Comparison of ENCODE assay signal across 8 cellular contexts in genomic region chr12:47744005-47744651, GRCh38. TPM values are rescaled to one million over a fixed set of nuclear protein-coding genes. Genes with fewer than 3 reads are reported as not detected.
A peak's percentile ranks its signal among the peaks of the same experiment; 100 is the strongest.
DNase-seq lines count a peak whose midpoint lies in the region; ATAC-seq, FAIRE-seq and TF ChIP-seq lines count a peak whose summit lies in the region.

No MANE protein-coding gene starts in this region.

- peak; percentile 65 for TF ChIP-seq CTCF in A549 (IDR thresholded peaks at IDR 0.05)
- TF ChIP-seq CTCF in brain (conservative IDR thresholded peaks at IDR 0.05): peak; percentile 44 to 59

- no peak overlapping the region for H3K4me2 ChIP-seq in A549
- no peak overlapping the region for H3K4me2 ChIP-seq in GM23248 (ENCODE audit: unreplicated experiment)

- no peaks in the 10 kb centered on the region for H3F3A ChIP-seq in GM23248 (ENCODE audit: insufficient read depth)

- CTCF ChIA-PET in A549 (lab: Yijun Ruan, JAX): interaction anchor here (0.6 to 43.9 kb wide), 18 partner anchors 9 to 290 kb away, joined by 3 to 1399 read pairs (median 5); partner anchors contain the start of genes ENDOU, RAPGEF3, SLC48A1 and TMEM106C

- peak; percentile 58 to 61 for TF ChIP-seq RAD21 in A549 (conservative IDR thresholded peaks at IDR 0.05 in 1 of 2, IDR thresholded peaks at IDR 0.05 in 1 of 2)

- in situ Hi-C loops in GM23248 (cut with MboI): no loop called here

- H3K9me2 ChIP-seq in GM23248 (ENCODE audit: insufficient read depth): no peaks in the 10 kb centered on the region

- H3K9me3 ChIP-seq in A549 (no peaks in the 10 kb centered on the region), GM23248 (ENCODE audit: low read depth) (no peaks in the 10 kb centered on the region)

- peak in 1 of 2 experiments; percentile 39; a peak in 3 of 6 replicates for ATAC-seq in A549

- DNase-seq in A549 (ENCODE audit: low read depth in 1 of 2, low spot score in 1 of 2) (peak; percentile 37 to 39), HPDE6-E6E7 (ENCODE audit: extremely low spot score) (peak; percentile 87), T follicular helper cell (ENCODE audit: low read depth) (peak; percentile 47), mucosa of gallbladder (ENCODE audit: low spot score) (peak; percentile 71), GM23248 (no peak), NCI-H1694 (lab: John Stamatoyannopoulos, UW) (no peak)
- no peak for DNase-seq in NK-92 treated with Interleukin-12 subunit alpha and Interleukin-12 subunit beta, amount 100 ng/mL, for 24 hours (lab: John Stamatoyannopoulos, UW)

- H3K27ac Mint-ChIP-seq in brain: peak overlapping the region in 3 of 5 experiments; percentile 42 to 85 (median 54)

- no peak overlapping the region for H3K4me3 Mint-ChIP-seq in brain

- peaks cover 8% of the 10 kb centered on the region for H3K4me1 ChIP-seq in A549
- no peaks in the 10 kb centered on the region for H3K4me1 ChIP-seq in GM23248 (ENCODE audit: insufficient read depth)

- H3K27me3 Mint-ChIP-seq in brain: peaks cover 6% of the 10 kb centered on the region

- no peak overlapping the region for H3K9ac ChIP-seq in GM23248

- no peaks in the 10 kb centered on the region for H3K27me3 ChIP-seq in GM23248 (replicated peaks; ENCODE audit: insufficient read depth)

- H3K4me3 ChIP-seq in A549 (no peak overlapping the region), GM23248 (no peak overlapping the region)

- TF ChIP-seq POLR2A in A549 (IDR thresholded peaks at IDR 0.05; ENCODE audit: low read length): no peak

- no peaks in the 10 kb centered on the region for H4K20me1 ChIP-seq in GM23248 (ENCODE audit: insufficient read depth)

- no peaks in the 10 kb centered on the region for H3K79me2 ChIP-seq in GM23248 (ENCODE audit: insufficient read depth)

- POLR2A ChIA-PET in A549 (lab: Yijun Ruan, JAX): no interaction called here

- WGBS in A549 (ENCODE audit: missing lambda C conversion rate): 15% methylated on average over 10 of the region's 10 CpGs
- WGBS in GM23248 (ENCODE audit: low coverage in 1 of 2, low lambda C conversion rate in 2 of 2, missing lambda C conversion rate in 2 of 2), 2 experiments: 48 to 54% methylated on average over 9 to 10 of the region's 10 CpGs

- no peak for TF ChIP-seq EP300 in A549 (IDR thresholded peaks at IDR 0.05)

- no peaks in the 10 kb centered on the region for H3K36me3 Mint-ChIP-seq in brain

- H3K4me1 Mint-ChIP-seq in brain: peaks cover 59% of the 10 kb centered on the region

- no peak overlapping the region for H3K27ac ChIP-seq in A549
- no peak overlapping the region for H3K27ac ChIP-seq in GM23248

- no peaks in the 10 kb centered on the region for H3K9me3 Mint-ChIP-seq in brain

- no peaks in the 10 kb centered on the region for H3K36me3 ChIP-seq in GM23248 (ENCODE audit: low read depth)

- H2AFZ ChIP-seq in GM23248: no peak overlapping the region

- FAIRE-seq in A549 (lab: Jason Lieb, UNC): no peak

TF ChIP-seq in A549, 52 proteins besides CTCF, POLR2A, EP300 and RAD21:
- TF ChIP-seq EHF (CRISPR knock-in tag; IDR thresholded peaks at IDR 0.05) (no peak), ZFP36 (IDR thresholded peaks at IDR 0.05; ENCODE audit: borderline replicate concordance, partially characterized antibody) (peak; percentile 52), SMC3 (IDR thresholded peaks at IDR 0.05) (peak; percentile 76)

RNA-seq across cellular contexts. Expression of gene RAPGEF3, which starts 14.6 kb away (rescaled TPM):
- 0.70 and 0.75 TPM in 2 replicates for polyA plus RNA-seq in A549 (2011; rRNA removed)
- 0.69 and 0.70 TPM in 2 replicates for polyA plus RNA-seq in A549 (2012; cell fraction: cytosol; rRNA removed)
- polyA plus RNA-seq in A549 (2012; cell fraction: nucleus; rRNA removed): 2.3 and 2.9 TPM in 2 replicates
- polyA plus RNA-seq in A549 (2017; fragmentation: RNase III; extraction: RNeasy Plus Mini Kit Qiagen cat#74134 plus additional on column Dnase treatment): 0.69 to 0.89 TPM (median 0.88 TPM) in 3 replicates
- 1.8 and 2.2 TPM in 2 replicates for polyA minus RNA-seq in A549 (2011; rRNA and poly(A)+ RNA removed)
- polyA plus RNA-seq in brain (ENCODE audit: insufficient read depth, low read depth, low replicate concordance): 10.3 TPM
- 54.8 TPM for total RNA-seq in mucosa of gallbladder
- total RNA-seq in GM23248 (2014; rRNA removed; shearing (Covaris generic)): 1.3 and 3.7 TPM in 2 replicates
- 1.1 and 1.4 TPM in 2 replicates for polyA plus RNA-seq in GM23248 (2016; fragmentation: Nextera tagmentation; extraction: Ambion mirVana)

RNA-seq across cellular contexts. Expression of gene ENDOU, which starts 18.8 kb away (rescaled TPM):
- polyA plus RNA-seq in A549 (2011; rRNA removed): not detected in 2 replicates
- not detected in 2 replicates for polyA plus RNA-seq in A549 (2012; cell fraction: cytosol; rRNA removed)
- polyA plus RNA-seq in A549 (2012; cell fraction: nucleus; rRNA removed): 0.04 TPM in 1 of 2 replicates, not detected in the other
- polyA plus RNA-seq in A549 (2017; fragmentation: RNase III; extraction: RNeasy Plus Mini Kit Qiagen cat#74134 plus additional on column Dnase treatment): not detected in 3 replicates
- polyA minus RNA-seq in A549 (2011; rRNA and poly(A)+ RNA removed): not detected in 2 replicates
- 0.80 TPM for polyA plus RNA-seq in brain (ENCODE audit: insufficient read depth, low read depth, low replicate concordance)
- not detected for total RNA-seq in mucosa of gallbladder
- total RNA-seq in GM23248 (2014; rRNA removed; shearing (Covaris generic)): 0.22 TPM in 1 of 2 replicates, not detected in the other
- polyA plus RNA-seq in GM23248 (2016; fragmentation: Nextera tagmentation; extraction: Ambion mirVana): 0.10 TPM in 1 of 2 replicates, not detected in the other

RNA-seq across cellular contexts. Expression of gene SLC48A1, which starts 28.9 kb away (rescaled TPM):
- polyA plus RNA-seq in A549 (2011; rRNA removed) (25.1 and 27.3 TPM in 2 replicates), A549 (2017; fragmentation: RNase III; extraction: RNeasy Plus Mini Kit Qiagen cat#74134 plus additional on column Dnase treatment) (32.6 to 35.2 TPM (median 33.3 TPM) in 3 replicates), brain (ENCODE audit: insufficient read depth, low read depth, low replicate concordance) (77.4 TPM), GM23248 (2016; fragmentation: Nextera tagmentation; extraction: Ambion mirVana) (19.1 and 21.8 TPM in 2 replicates)
- 27.5 and 39.0 TPM in 2 replicates for polyA plus RNA-seq in A549 (2012; cell fraction: cytosol; rRNA removed)
- 43.0 and 43.8 TPM in 2 replicates for polyA plus RNA-seq in A549 (2012; cell fraction: nucleus; rRNA removed)
- 37.7 and 42.9 TPM in 2 replicates for polyA minus RNA-seq in A549 (2011; rRNA and poly(A)+ RNA removed)
- 73.1 TPM for total RNA-seq in mucosa of gallbladder
- total RNA-seq in GM23248 (2014; rRNA removed; shearing (Covaris generic)): 16.4 and 20.9 TPM in 2 replicates

RNA-seq across cellular contexts. Expression of gene RPAP3, which starts 38.3 kb away (rescaled TPM):
- polyA plus RNA-seq in A549 (2011; rRNA removed): 51.9 and 74.6 TPM in 2 replicates
- polyA plus RNA-seq in A549 (2012; cell fraction: cytosol; rRNA removed): 12.1 and 13.0 TPM in 2 replicates
- 4.1 and 5.9 TPM in 2 replicates for polyA plus RNA-seq in A549 (2012; cell fraction: nucleus; rRNA removed)
- polyA plus RNA-seq in A549 (2017; fragmentation: RNase III; extraction: RNeasy Plus Mini Kit Qiagen cat#74134 plus additional on column Dnase treatment): 49.1 to 51.6 TPM (median 49.5 TPM) in 3 replicates
- 8.4 and 11.0 TPM in 2 replicates for polyA minus RNA-seq in A549 (2011; rRNA and poly(A)+ RNA removed)
- polyA plus RNA-seq in brain (ENCODE audit: insufficient read depth, low read depth, low replicate concordance): 6.2 TPM
- 20.2 TPM for total RNA-seq in mucosa of gallbladder
- 16.2 and 18.6 TPM in 2 replicates for total RNA-seq in GM23248 (2014; rRNA removed; shearing (Covaris generic))
- 27.7 and 27.8 TPM in 2 replicates for polyA plus RNA-seq in GM23248 (2016; fragmentation: Nextera tagmentation; extraction: Ambion mirVana)

Comparison
In these comparisons a context has a peak if more than half of its experiments do, and no peak if none do; other contexts are left out.
1. DNase-seq: peak in A549 (2 of 2), HPDE6-E6E7 (single experiment), T follicular helper cell (single experiment) and mucosa of gallbladder (single experiment); none in GM23248 (single experiment), NCI-H1694 (single experiment) and NK-92 treated with Interleukin-12 subunit alpha and Interleukin-12 subunit beta, amount 100 ng/mL, for 24 hours (single experiment).